Comparison of ENCODE assay signal across 27 cellular contexts in genomic region chr11:54558407-54558806, GRCh38. TPM values are rescaled to one million over a fixed set of nuclear protein-coding genes. Genes with fewer than 3 reads are reported as not detected.
"Had no signal": no experiment of that assay in that cellular context is flagged by ENCODE, and none has a peak within 500 bp of the region (broad histone marks: within the 10 kb centered on the region; RNA-seq: fewer than 3 reads in every experiment).

No MANE protein-coding gene starts in this region.

- H3K4me2 ChIP-seq: PC-9 had no signal

- H3K36me3 ChIP-seq: breast epithelium, WERI-Rb-1 had no signal

- H3K4me1 ChIP-seq: breast epithelium had no signal

- H3K4me3 ChIP-seq: breast epithelium, coronary artery, PC-9 had no signal

- H3K27ac ChIP-seq: breast epithelium, coronary artery, PC-9, WERI-Rb-1 had no signal

- H2AFZ ChIP-seq: PC-9 had no signal

- DNase-seq: activated CD4-positive, alpha-beta memory T cell treated with anti-CD3 and anti-CD28 coated beads, Interleukin-2, amount 10 ng/mL, durations not matched to agents 7 days and 5 days; activated CD4-positive, alpha-beta T cell treated with anti-CD3 and anti-CD28 coated beads for 36 hours; activated CD4-positive, alpha-beta T cell treated with anti-CD3 and anti-CD28 coated beads, Interleukin-2, amount 50 U/mL, for 1 hour; activated gamma-delta T cell; activated naive CD4-positive, alpha-beta T cell treated with anti-CD3 and anti-CD28 coated beads, Interleukin-2, amount 10 ng/mL, durations not matched to agents 7 days and 5 days; activated naive CD8-positive, alpha-beta T cell treated with anti-CD3 and anti-CD28 coated beads for 36 hours; activated T-cell treated with anti-CD3 and anti-CD28 coated beads for 4 hours; activated T-cell treated with anti-CD3 and anti-CD28 coated beads, Interleukin-2, amount 50 U/mL, for 48 hours; caudate nucleus; NCI-H1092; NCI-H1417 treated with DMSO at 0.1 percent for 48 hours; NCI-H1694; NCI-H2029; NCI-H510A treated with DMSO at 0.1 percent for 48 hours; PC-9; SHP77 treated with DMSO at 0.1 percent for 48 hours; T-helper 2 cell; T1000; WERI-Rb-1 had no signal

- H3K27me3 ChIP-seq: breast epithelium had no signal

RNA-seq across cellular contexts. Expression of gene OR4C46, which starts 45.4 kb away (rescaled TPM):
- total RNA-seq: activated CD4-positive, alpha-beta memory T cell treated with anti-CD3 and anti-CD28 coated beads, Interleukin-2, amount 10 ng/mL, durations not matched to agents 7 days and 5 days; activated CD4-positive, alpha-beta T cell treated with anti-CD3 and anti-CD28 coated beads for 36 hours; activated CD8-positive, alpha-beta memory T cell treated with anti-CD3 and anti-CD28 coated beads for 36 hours; activated naive CD8-positive, alpha-beta T cell treated with anti-CD3 and anti-CD28 coated beads for 36 hours; activated T-helper 17 cell treated with anti-CD3 and anti-CD28 coated beads, Interleukin-2, amount 50 U/mL, for 72 hours; breast epithelium; cerebellum; LHCN-M2; M059J; PC-9; SK-MEL-5 had no signal
